In genomic region chr9:124084087-124084486, GRCh38 we compare ENCODE assay signal across 18 cellular contexts.
A peak's percentile ranks its signal among the peaks of the same experiment; 100 is the strongest.
DNase-seq lines count a peak whose midpoint lies in the region; ATAC-seq, FAIRE-seq and TF ChIP-seq lines count a peak whose summit lies in the region.
"Had no signal": no experiment of that assay in that cellular context is flagged by ENCODE, and none has a peak within 500 bp of the region (broad histone marks: within the 10 kb centered on the region; RNA-seq: fewer than 3 reads in every experiment).

No MANE protein-coding gene starts in this region.

- DNase-seq in Daoy (ENCODE audit: low read depth) (peak; percentile 48), EL (peak; percentile 11), PC-3 (peak; percentile 42), islet precursor cell (peak; percentile 68), D721Med (ENCODE audit: insufficient read length, low spot score) (no peak)
- no peak for DNase-seq in effector CD8-positive, alpha-beta T cell (lab: John Stamatoyannopoulos, UW)
- DNase-seq: C1 segment of cervical spinal cord; Calu3; CD4-positive, alpha-beta T cell; DND-41; GM23248; KG1 had no signal

- no peaks in the 10 kb centered on the region for H3K9me3 ChIP-seq in PC-3 (ENCODE audit: low read length)

- no peak for ATAC-seq in PC-3
- no peak for ATAC-seq in HG02678 (IDR thresholded peaks at IDR 0.05; ENCODE audit: unreplicated experiment)
- no peak for ATAC-seq in GM21528 (IDR thresholded peaks at IDR 0.05; ENCODE audit: low FRiP score, unreplicated experiment)

- H3K4me3 ChIP-seq in PC-3 (ENCODE audit: low read length): no peak overlapping the region
- H3K4me3 ChIP-seq: GM23248 had no signal

- H2AFZ ChIP-seq in PC-3 (ENCODE audit: low read length): no peak overlapping the region
- H2AFZ ChIP-seq: GM23248 had no signal

- CTCF ChIA-PET in PC-3 (lab: Charles Lee): no interaction called here

- H3F3A ChIP-seq in PC-3 (ENCODE audit: low read length, unreplicated experiment): no peaks in the 10 kb centered on the region

- intact Hi-C loops in PC-3 (cut with micrococcal nuclease): no loop called here

- no peak for TF ChIP-seq CTCF in PC-3 (conservative IDR thresholded peaks at IDR 0.05; ENCODE audit: low read depth, low read length)
- no peak for TF ChIP-seq CTCF in D721Med (IDR thresholded peaks at IDR 0.05; ENCODE audit: insufficient read depth, missing control alignments)

- H3K4me1 ChIP-seq in PC-3 (ENCODE audit: insufficient read depth, low read length): peaks cover 16% of the 10 kb centered on the region

- H3K9me2 ChIP-seq in PC-3 (replicated peaks; ENCODE audit: low read length): no peaks in the 10 kb centered on the region

- no peak for FAIRE-seq in D721Med (lab: Jason Lieb, UNC)
- FAIRE-seq: A204.1, G401.6, GM12891, H54 had no signal

- H3K27ac ChIP-seq in PC-3 (ENCODE audit: low read length): no peak overlapping the region
- H3K27ac ChIP-seq: GM23248 had no signal

- H3K4me2 ChIP-seq in PC-3 (ENCODE audit: low read length): no peak overlapping the region

- H4K20me1 ChIP-seq in PC-3 (ENCODE audit: low read length): no peaks in the 10 kb centered on the region

- H3K27me3 ChIP-seq in PC-3 (ENCODE audit: low read length): no peaks in the 10 kb centered on the region

- H3K79me2 ChIP-seq in PC-3 (ENCODE audit: low read length): no peaks in the 10 kb centered on the region

- H3K9ac ChIP-seq in PC-3 (ENCODE audit: low read length): no peak overlapping the region
- H3K9ac ChIP-seq: GM23248 had no signal

- POLR2A ChIA-PET in PC-3 (lab: Charles Lee; ENCODE audit: unreplicated experiment): no interaction called here

- no peaks in the 10 kb centered on the region for H3K36me3 ChIP-seq in PC-3 (ENCODE audit: low read depth, low read length)

- no TSS peak for BruUV-seq in PC-3 (replicated peaks; lab: Mats Ljungman, UMichigan)

Comparison
In these comparisons a context has a peak if more than half of its experiments do, and no peak if none do; other contexts are left out.
1. DNase-seq: peak in Daoy (single experiment), EL (single experiment), PC-3 (single experiment) and islet precursor cell (single experiment); none in effector CD8-positive, alpha-beta T cell (single experiment) and D721Med (single experiment).